ENCODE assay signal across 21 cellular contexts in genomic region chr13:79237981-79238380, GRCh38.
"Had no signal": no experiment of that assay in that cellular context is flagged by ENCODE, and none has a peak within 500 bp of the region (broad histone marks: within the 10 kb centered on the region; RNA-seq: fewer than 3 reads in every experiment).

No MANE protein-coding gene starts in this region.

- H3K27me3 ChIP-seq: neural progenitor cell, spleen had no signal

- DNase-seq: activated CD4-positive, alpha-beta memory T cell treated with anti-CD3 and anti-CD28 coated beads for 36 hours; activated CD4-positive, alpha-beta T cell treated with anti-CD3 and anti-CD28 coated beads for 36 hours; activated CD8-positive, alpha-beta memory T cell treated with anti-CD3 and anti-CD28 coated beads, Interleukin-2, amount 10 ng/mL, durations not matched to agents 7 days and 5 days; activated naive CD4-positive, alpha-beta T cell treated with Interleukin-2 at 50 U/mL for 16 hours; anterior cingulate cortex; central memory CD4-positive, alpha-beta T cell; endodermal cell; erythroblast; heart right ventricle; left ventricle myocardium superior; mesendoderm; naive thymus-derived CD4-positive, alpha-beta T cell; spleen; stimulated activated CD4-positive, alpha-beta T cell treated with anti-CD3 and anti-CD28 coated beads, Interleukin-4, amount 100 ng/mL, for 4 hours; stimulated activated naive CD4-positive, alpha-beta T cell had no signal

- ATAC-seq: activated CD4-positive, alpha-beta T cell treated with anti-CD3 and anti-CD28 coated beads for 36 hours; activated CD8-positive, alpha-beta memory T cell treated with anti-CD3 and anti-CD28 coated beads, Interleukin-2, amount 10 ng/mL, durations not matched to agents 7 days and 5 days; heart right ventricle; left ventricle myocardium superior; naive thymus-derived CD4-positive, alpha-beta T cell; sciatic nerve; WTC11 had no signal

- FAIRE-seq: colon, urothelium cell line had no signal

- H3K36me3 ChIP-seq: heart right ventricle, neural progenitor cell, prostate gland, spleen had no signal

- H3K4me3 ChIP-seq: heart right ventricle, neural progenitor cell, prostate gland, spleen had no signal

- H3K9me3 ChIP-seq: prostate gland, spleen had no signal

- H3K4me1 ChIP-seq: heart right ventricle, neural progenitor cell, prostate gland, spleen had no signal

- H3K27ac ChIP-seq: heart right ventricle, neural progenitor cell, prostate gland, spleen had no signal
